Comparison of ENCODE assay signal across 8 cellular contexts in genomic region chr6:148760568-148761531, GRCh38. TPM values are rescaled to one million over a fixed set of nuclear protein-coding genes. Genes with fewer than 3 reads are reported as not detected.
DNase-seq lines count a peak whose midpoint lies in the region; ATAC-seq, FAIRE-seq and TF ChIP-seq lines count a peak whose summit lies in the region.

No MANE protein-coding gene starts in this region.

- CTCF ChIA-PET in activated CD8-positive, alpha-beta T cell treated with anti-CD3 and anti-CD28 coated beads for 36 hours (lab: Charles Lee): interaction anchor here (0.7 to 1.5 kb wide), 4 partner anchors 13 to 131 kb away, joined by 3 to 5 read pairs (median 4); no protein-coding TSS in a partner anchor

- no peaks in the 10 kb centered on the region for H3K9me3 Mint-ChIP-seq in activated CD8-positive, alpha-beta T cell treated with anti-CD3 and anti-CD28 coated beads for 36 hours

- H3K9ac ChIP-seq in Karpas-422 (ENCODE audit: low read length): no peak overlapping the region

- TF ChIP-seq POLR2A in suprapubic skin (IDR thresholded peaks at IDR 0.05): no peak

- H3K27me3 ChIP-seq in Karpas-422 (ENCODE audit: low read length) (peaks cover 2% of the 10 kb centered on the region; the same call in 1 of the 2 replicates), suprapubic skin (no peaks in the 10 kb centered on the region)

- H3K4me2 ChIP-seq in Karpas-422 (ENCODE audit: low read depth, low read length, poor library complexity, severe bottlenecking): peak overlapping the region; percentile 20

- H3K9me3 ChIP-seq in Karpas-422 (ENCODE audit: low read length) (no peaks in the 10 kb centered on the region), suprapubic skin (no peaks in the 10 kb centered on the region)

- H4K20me1 ChIP-seq in Karpas-422 (ENCODE audit: insufficient read depth, low read depth, low read length): no peaks in the 10 kb centered on the region

- peaks cover 10% of the 10 kb centered on the region for H3K27me3 Mint-ChIP-seq in activated CD8-positive, alpha-beta T cell treated with anti-CD3 and anti-CD28 coated beads for 36 hours

- H3K36me3 ChIP-seq in Karpas-422 (ENCODE audit: insufficient read depth, low read length) (no peaks in the 10 kb centered on the region), suprapubic skin (no peaks in the 10 kb centered on the region)

- H3K36me3 Mint-ChIP-seq in activated CD8-positive, alpha-beta T cell treated with anti-CD3 and anti-CD28 coated beads for 36 hours (ENCODE audit: low read depth): no peaks in the 10 kb centered on the region

- peaks cover 59% of the 10 kb centered on the region for H3K4me1 Mint-ChIP-seq in activated CD8-positive, alpha-beta T cell treated with anti-CD3 and anti-CD28 coated beads for 36 hours (ENCODE audit: low read depth)

- FAIRE-seq in endometrium (lab: Jason Lieb, UNC): peak; percentile 72

- DNase-seq in D341Med (ENCODE audit: low spot score): peak; percentile 84
- DNase-seq in Karpas-422: peak; percentile 64
- peak; percentile 70 for DNase-seq in activated CD8-positive, alpha-beta T cell treated with anti-CD3 and anti-CD28 coated beads for 36 hours
- DNase-seq in mucosa of gallbladder (ENCODE audit: low spot score): peak; percentile 54
- DNase-seq in suprapubic skin (ENCODE audit: low spot score in 2 of 2): peak; percentile 82 to 87
- no peak for DNase-seq in KG1 (lab: John Stamatoyannopoulos, UW)

- H2AFZ ChIP-seq in Karpas-422 (ENCODE audit: low read length): no peak overlapping the region

- no peak overlapping the region for H3K27ac ChIP-seq in Karpas-422 (ENCODE audit: low read length)
- peak overlapping the region; percentile 75 for H3K27ac ChIP-seq in suprapubic skin

- peak; percentile 34 for ATAC-seq in GM21619 (IDR thresholded peaks at IDR 0.05; ENCODE audit: unreplicated experiment)
- peak; percentile 61 for ATAC-seq in activated CD8-positive, alpha-beta T cell treated with anti-CD3 and anti-CD28 coated beads for 36 hours

- TF ChIP-seq EP300 in suprapubic skin (IDR thresholded peaks at IDR 0.05): no peak

- H3K79me2 ChIP-seq in Karpas-422 (ENCODE audit: low read length): no peaks in the 10 kb centered on the region

- peak overlapping the region; percentile 72 for H3K4me3 Mint-ChIP-seq in activated CD8-positive, alpha-beta T cell treated with anti-CD3 and anti-CD28 coated beads for 36 hours

- no peaks in the 10 kb centered on the region for H3K9me2 ChIP-seq in Karpas-422 (replicated peaks; ENCODE audit: insufficient read depth, low read length)

- 10% methylated on average over 7 of the region's 14 CpGs for WGBS in suprapubic skin

- H3K27ac Mint-ChIP-seq in activated CD8-positive, alpha-beta T cell treated with anti-CD3 and anti-CD28 coated beads for 36 hours: peak overlapping the region; percentile 84

- H3K4me1 ChIP-seq in Karpas-422 (ENCODE audit: low read length): peaks cover 27% of the 10 kb centered on the region
- peaks cover 36% of the 10 kb centered on the region for H3K4me1 ChIP-seq in suprapubic skin

- intact Hi-C loops in activated CD8-positive, alpha-beta T cell treated with anti-CD3 and anti-CD28 coated beads for 36 hours (cut with micrococcal nuclease): no loop called here

- POLR2A ChIA-PET in activated CD8-positive, alpha-beta T cell treated with anti-CD3 and anti-CD28 coated beads for 36 hours (lab: Charles Lee): interaction anchor here (0.6 to 1.7 kb wide), 9 partner anchors 9 to 1384 kb away, joined by 3 to 6 read pairs (median 3); partner anchors contain the start of gene UST

- no peak for TF ChIP-seq CTCF in activated CD8-positive, alpha-beta T cell treated with anti-CD3 and anti-CD28 coated beads for 36 hours (IDR thresholded peaks at IDR 0.05)
- TF ChIP-seq CTCF in suprapubic skin (IDR thresholded peaks at IDR 0.05): no peak

- H3K4me3 ChIP-seq in Karpas-422 (ENCODE audit: low read length): no peak overlapping the region
- peak overlapping the region; percentile 28 for H3K4me3 ChIP-seq in suprapubic skin

RNA-seq across cellular contexts. Expression of gene UST, which starts 14.0 kb away (rescaled TPM):
- total RNA-seq in Karpas-422 (2014; rRNA removed; shearing (Covaris generic); ENCODE audit: low replicate concordance): 0.15 TPM in 1 of 2 replicates, not detected in the other
- 1 to 10 TPM; 1.2 to 1.5 TPM for total RNA-seq in activated CD8-positive, alpha-beta T cell treated with anti-CD3 and anti-CD28 coated beads for 36 hours
- total RNA-seq in mucosa of gallbladder (24.0 TPM), suprapubic skin (10 to 100 TPM; 16.7 to 19.5 (median 18.1) TPM)
